In the genomic region with DNA sequence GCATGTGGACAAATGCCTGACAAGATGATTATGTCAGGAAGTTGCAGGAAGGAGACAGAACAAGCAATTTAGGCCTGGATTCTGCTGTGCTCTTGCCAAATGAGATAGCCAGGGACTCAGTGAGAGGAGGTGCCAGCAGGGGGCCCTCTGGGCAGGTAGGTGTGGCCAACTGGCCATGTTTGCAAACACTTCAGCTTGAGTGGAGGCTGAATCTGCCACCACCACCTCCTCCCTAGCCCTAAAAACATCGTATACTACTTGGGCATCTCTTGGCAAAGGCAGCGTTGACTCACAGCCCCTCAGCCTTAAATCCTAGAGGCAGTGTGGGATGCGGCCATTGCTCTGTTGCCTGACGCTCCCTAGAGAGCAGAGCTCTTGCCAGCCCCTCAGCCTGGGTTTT, we compare ENCODE assay signal across 9 cellular contexts.
A peak's percentile ranks its signal among the peaks of the same experiment; 100 is the strongest.
DNase-seq lines count a peak whose midpoint lies in the region; ATAC-seq and TF ChIP-seq lines count a peak whose summit lies in the region.
"Had no signal": no experiment of that assay in that cellular context is flagged by ENCODE, and none has a peak within 500 bp of the region (broad histone marks: within the 10 kb centered on the region; RNA-seq: fewer than 3 reads in every experiment).

No MANE protein-coding gene starts in this region.

- peaks cover 0 to 4% (median 0%) of the 10 kb centered on the region in 3 donors for H3K36me3 Mint-ChIP-seq in immature natural killer cell
- no peaks in the 10 kb centered on the region for H3K36me3 Mint-ChIP-seq in CD4-positive, alpha-beta T cell (ENCODE audit: low read depth)

- DNase-seq in LHCN-M2 (ENCODE audit: low read depth) (peak; percentile 47), left kidney (ENCODE audit: low read depth, low spot score) (peak; percentile 33), immature natural killer cell (no peak)
- no peak for DNase-seq in CD4-positive, alpha-beta T cell
- DNase-seq: activated naive CD8-positive, alpha-beta T cell treated with anti-CD3 and anti-CD28 coated beads, Interleukin-2, amount 10 ng/mL, durations not matched to agents 7 days and 5 days had no signal

- H3K4me1 Mint-ChIP-seq in immature natural killer cell, result no peaks in the 10 kb centered on the region
- peaks cover 8% of the 10 kb centered on the region for H3K4me1 Mint-ChIP-seq in CD4-positive, alpha-beta T cell (ENCODE audit: low read depth)
- H3K4me1 Mint-ChIP-seq: activated naive CD8-positive, alpha-beta T cell treated with anti-CD3 and anti-CD28 coated beads, Interleukin-2, amount 10 ng/mL, durations not matched to agents 7 days and 5 days had no signal

- H3K4me1 ChIP-seq in DOHH2 (ENCODE audit: control insufficient read depth, low read length), result no peaks in the 10 kb centered on the region

- POLR2A ChIA-PET in CD4-positive, alpha-beta T cell (lab: Charles Lee), result no interaction called here

- H3K27ac ChIP-seq in DOHH2 (ENCODE audit: low read depth, low read length), result no peak overlapping the region
- no peak overlapping the region for H3K27ac ChIP-seq in CD4-positive, alpha-beta T cell (ENCODE audit: low read depth, low read length)

- peaks cover 0 to 2% (median 0%) of the 10 kb centered on the region in 6 donors for H3K9me3 Mint-ChIP-seq in immature natural killer cell
- no peaks in the 10 kb centered on the region for H3K9me3 Mint-ChIP-seq in CD4-positive, alpha-beta T cell
- H3K9me3 Mint-ChIP-seq: activated naive CD8-positive, alpha-beta T cell treated with anti-CD3 and anti-CD28 coated beads, Interleukin-2, amount 10 ng/mL, durations not matched to agents 7 days and 5 days had no signal

- intact Hi-C loops in CD4-positive, alpha-beta T cell (cut with DNase I, micrococcal nuclease), result no loop called here

- H3K4me2 ChIP-seq in DOHH2 (ENCODE audit: low read length), result no peak overlapping the region

- no peaks in the 10 kb centered on the region for H4K20me1 ChIP-seq in DOHH2 (ENCODE audit: control insufficient read depth, insufficient read depth, low read depth, low read length)

- ATAC-seq in SK-N-SH treated with all-trans-retinoic acid at 6 μM for 48 hours, result peak; percentile 93
- no peak for ATAC-seq in GM18511 (IDR thresholded peaks at IDR 0.05; ENCODE audit: unreplicated experiment)
- no peak for ATAC-seq in CD4-positive, alpha-beta T cell (ENCODE audit: poor library complexity)
- ATAC-seq in HG03108 (IDR thresholded peaks at IDR 0.05; ENCODE audit: unreplicated experiment), result no peak

- TF ChIP-seq CTCF in DOHH2 (IDR thresholded peaks at IDR 0.05; ENCODE audit: low read depth, low read length, poor library complexity, severe bottlenecking), result peak; percentile 45
- TF ChIP-seq CTCF in CD4-positive, alpha-beta T cell (IDR thresholded peaks at IDR 0.05), result no peak

- no peak overlapping the region for H3K4me3 ChIP-seq in DOHH2 (ENCODE audit: low read length)

- no peaks in the 10 kb centered on the region for H3K27me3 ChIP-seq in DOHH2 (ENCODE audit: control insufficient read depth, low read length)
- H3K27me3 ChIP-seq in CD4-positive, alpha-beta T cell (ENCODE audit: control insufficient read depth, insufficient read depth, low read length), result no peaks in the 10 kb centered on the region

- H3K4me3 Mint-ChIP-seq in immature natural killer cell, result no peak overlapping the region
- H3K4me3 Mint-ChIP-seq in CD4-positive, alpha-beta T cell, result no peak overlapping the region
- H3K4me3 Mint-ChIP-seq: activated naive CD8-positive, alpha-beta T cell treated with anti-CD3 and anti-CD28 coated beads, Interleukin-2, amount 10 ng/mL, durations not matched to agents 7 days and 5 days had no signal

- H3F3A ChIP-seq in DOHH2 (ENCODE audit: control insufficient read depth, insufficient read depth), result no peaks in the 10 kb centered on the region

- no peaks in the 10 kb centered on the region for H3K79me2 ChIP-seq in DOHH2 (ENCODE audit: control insufficient read depth, low read length)

- H3K27ac Mint-ChIP-seq in immature natural killer cell, result no peak overlapping the region
- no peak overlapping the region for H3K27ac Mint-ChIP-seq in CD4-positive, alpha-beta T cell
- H3K27ac Mint-ChIP-seq: activated naive CD8-positive, alpha-beta T cell treated with anti-CD3 and anti-CD28 coated beads, Interleukin-2, amount 10 ng/mL, durations not matched to agents 7 days and 5 days had no signal

- H3K9me3 ChIP-seq in DOHH2 (ENCODE audit: control insufficient read depth, insufficient read depth, low read length), result no peaks in the 10 kb centered on the region
- H3K9me3 ChIP-seq in CD4-positive, alpha-beta T cell (ENCODE audit: control insufficient read depth, low read length), result no peaks in the 10 kb centered on the region

- no peaks in the 10 kb centered on the region for H3K36me3 ChIP-seq in DOHH2 (ENCODE audit: control insufficient read depth, low read length)

- CTCF ChIA-PET in CD4-positive, alpha-beta T cell (lab: Charles Lee), result no interaction called here

- H3K27me3 Mint-ChIP-seq in immature natural killer cell (ENCODE audit: low read depth in 3 of 3), result no peaks in the 10 kb centered on the region
- H3K27me3 Mint-ChIP-seq in CD4-positive, alpha-beta T cell, result no peaks in the 10 kb centered on the region

- H3K9me2 ChIP-seq in DOHH2 (replicated peaks; ENCODE audit: control insufficient read depth, low read length), result no peaks in the 10 kb centered on the region

TF ChIP-seq in SK-N-SH treated with all-trans-retinoic acid at 6 μM for 48 hours, 23 proteins besides CTCF, POLR2A, EP300 and RAD21:
- TF ChIP-seq ESRRG (CRISPR knock-in tag; IDR thresholded peaks at IDR 0.05) (no peak), BACH2 (CRISPR knock-in tag; IDR thresholded peaks at IDR 0.05; ENCODE audit: borderline replicate concordance) (no peak), TCF4 (CRISPR knock-in tag; IDR thresholded peaks at IDR 0.05; ENCODE audit: borderline replicate concordance) (no peak), SNAI2 (CRISPR knock-in tag; IDR thresholded peaks at IDR 0.05) (no peak)
- TF ChIP-seq, protein P1, sequence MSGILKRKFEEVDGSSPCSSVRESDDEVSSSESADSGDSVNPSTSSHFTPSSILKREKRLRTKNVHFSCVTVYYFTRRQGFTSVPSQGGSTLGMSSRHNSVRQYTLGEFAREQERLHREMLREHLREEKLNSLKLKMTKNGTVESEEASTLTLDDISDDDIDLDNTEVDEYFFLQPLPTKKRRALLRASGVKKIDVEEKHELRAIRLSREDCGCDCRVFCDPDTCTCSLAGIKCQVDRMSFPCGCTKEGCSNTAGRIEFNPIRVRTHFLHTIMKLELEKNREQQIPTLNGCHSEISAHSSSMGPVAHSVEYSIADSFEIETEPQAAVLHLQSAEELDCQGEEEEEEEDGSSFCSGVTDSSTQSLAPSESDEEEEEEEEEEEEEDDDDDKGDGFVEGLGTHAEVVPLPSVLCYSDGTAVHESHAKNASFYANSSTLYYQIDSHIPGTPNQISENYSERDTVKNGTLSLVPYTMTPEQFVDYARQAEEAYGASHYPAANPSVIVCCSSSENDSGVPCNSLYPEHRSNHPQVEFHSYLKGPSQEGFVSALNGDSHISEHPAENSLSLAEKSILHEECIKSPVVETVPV (CRISPR knock-in tag; IDR thresholded peaks at IDR 0.05), result no peak
- TF ChIP-seq, protein P2, sequence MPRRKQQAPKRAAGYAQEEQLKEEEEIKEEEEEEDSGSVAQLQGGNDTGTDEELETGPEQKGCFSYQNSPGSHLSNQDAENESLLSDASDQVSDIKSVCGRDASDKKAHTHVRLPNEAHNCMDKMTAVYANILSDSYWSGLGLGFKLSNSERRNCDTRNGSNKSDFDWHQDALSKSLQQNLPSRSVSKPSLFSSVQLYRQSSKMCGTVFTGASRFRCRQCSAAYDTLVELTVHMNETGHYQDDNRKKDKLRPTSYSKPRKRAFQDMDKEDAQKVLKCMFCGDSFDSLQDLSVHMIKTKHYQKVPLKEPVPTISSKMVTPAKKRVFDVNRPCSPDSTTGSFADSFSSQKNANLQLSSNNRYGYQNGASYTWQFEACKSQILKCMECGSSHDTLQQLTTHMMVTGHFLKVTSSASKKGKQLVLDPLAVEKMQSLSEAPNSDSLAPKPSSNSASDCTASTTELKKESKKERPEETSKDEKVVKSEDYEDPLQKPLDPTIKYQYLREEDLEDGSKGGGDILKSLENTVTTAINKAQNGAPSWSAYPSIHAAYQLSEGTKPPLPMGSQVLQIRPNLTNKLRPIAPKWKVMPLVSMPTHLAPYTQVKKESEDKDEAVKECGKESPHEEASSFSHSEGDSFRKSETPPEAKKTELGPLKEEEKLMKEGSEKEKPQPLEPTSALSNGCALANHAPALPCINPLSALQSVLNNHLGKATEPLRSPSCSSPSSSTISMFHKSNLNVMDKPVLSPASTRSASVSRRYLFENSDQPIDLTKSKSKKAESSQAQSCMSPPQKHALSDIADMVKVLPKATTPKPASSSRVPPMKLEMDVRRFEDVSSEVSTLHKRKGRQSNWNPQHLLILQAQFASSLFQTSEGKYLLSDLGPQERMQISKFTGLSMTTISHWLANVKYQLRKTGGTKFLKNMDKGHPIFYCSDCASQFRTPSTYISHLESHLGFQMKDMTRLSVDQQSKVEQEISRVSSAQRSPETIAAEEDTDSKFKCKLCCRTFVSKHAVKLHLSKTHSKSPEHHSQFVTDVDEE (CRISPR knock-in tag; IDR thresholded peaks at IDR 0.05), result no peak

Comparison
In these comparisons a context has a peak if more than half of its experiments do, and no peak if none do; other contexts are left out.
1. DNase-seq: peak in LHCN-M2 (single experiment) and left kidney (single experiment); none in immature natural killer cell (0 of 3) and CD4-positive, alpha-beta T cell (0 of 10).